ENCODE assay signal across 25 cellular contexts in genomic region chr5:151071021-151071420, GRCh38. TPM values are rescaled to one million over a fixed set of nuclear protein-coding genes. Genes with fewer than 3 reads are reported as not detected.
DNase-seq lines count a peak whose midpoint lies in the region; ATAC-seq and TF ChIP-seq lines count a peak whose summit lies in the region.
"Had no signal": no experiment of that assay in that cellular context is flagged by ENCODE, and none has a peak within 500 bp of the region (broad histone marks: within the 10 kb centered on the region; RNA-seq: fewer than 3 reads in every experiment).

No MANE protein-coding gene starts in this region.

- peaks cover 24% of the 10 kb centered on the region for H4K20me1 ChIP-seq in SK-N-SH (ENCODE audit: insufficient read depth)

- peaks cover 0 to 84% (median 12%) of the 10 kb centered on the region in 3 donors for H3K36me3 Mint-ChIP-seq in CD8-positive, alpha-beta memory T cell
- peaks cover 100% of the 10 kb centered on the region for H3K36me3 Mint-ChIP-seq in activated T-helper 17 cell treated with anti-CD3 and anti-CD28 coated beads, Interleukin-2, amount 50 U/mL, for 72 hours (ENCODE audit: low read depth)

- in situ Hi-C loops in gastrocnemius medialis (cut with MboI; ENCODE audit: low sequenced_read_pairs in 4 of 4) = no loop called here

- H3K9ac ChIP-seq in SK-N-SH = no peak overlapping the region
- H3K9ac ChIP-seq: GM23248 had no signal

- H3K27me3 Mint-ChIP-seq in CD8-positive, alpha-beta memory T cell = no peaks in the 10 kb centered on the region
- no peaks in the 10 kb centered on the region for H3K27me3 Mint-ChIP-seq in activated T-helper 17 cell treated with anti-CD3 and anti-CD28 coated beads, Interleukin-2, amount 50 U/mL, for 72 hours
- H3K27me3 Mint-ChIP-seq: activated CD4-positive, alpha-beta T cell treated with anti-CD3 and anti-CD28 coated beads, Interleukin-2, amount 10 ng/mL, durations not matched to agents 7 days and 5 days; central memory CD8-positive, alpha-beta T cell had no signal

- TF ChIP-seq RAD21 in SK-N-SH (IDR thresholded peaks at IDR 0.05; ENCODE audit: low read length) = no peak

- H3K4me1 ChIP-seq in SK-N-SH (ENCODE audit: control insufficient read depth in 1 of 2, insufficient read depth in 2 of 2, low read depth in 1 of 2, low read length in 1 of 2) (peaks cover 21 to 37% of the 10 kb centered on the region in 2 experiments; a peak in 3 of 4 replicates), gastrocnemius medialis (peaks cover 71 to 74% of the 10 kb centered on the region in 2 donors)
- peaks cover 69% of the 10 kb centered on the region for H3K4me1 ChIP-seq in CD8-positive, alpha-beta memory T cell (ENCODE audit: insufficient read depth, low read length)

- H3K27ac ChIP-seq in SK-N-SH (ENCODE audit: low read depth in 2 of 2, low read length in 1 of 2) (peak overlapping the region in 1 of 2 experiments; percentile 31; a peak in 1 of 4 replicates), gastrocnemius medialis (peak overlapping the region; percentile 90 to 94 (median 92))
- H3K27ac ChIP-seq in CD8-positive, alpha-beta memory T cell (ENCODE audit: low read depth, low read length) = no peak overlapping the region
- H3K27ac ChIP-seq: 22Rv1, testis, WERI-Rb-1 had no signal

- ATAC-seq in SK-N-SH treated with all-trans-retinoic acid at 6 μM for 48 hours (no peak), gastrocnemius medialis (no peak), GM21528 (IDR thresholded peaks at IDR 0.05; ENCODE audit: low FRiP score, unreplicated experiment) (no peak)
- no peak for ATAC-seq in activated T-helper 17 cell treated with anti-CD3 and anti-CD28 coated beads, Interleukin-2, amount 50 U/mL, for 72 hours (replicated peaks)
- ATAC-seq: GM12878 had no signal

- POLR2A ChIA-PET in SK-N-SH (lab: Yijun Ruan, JAX) = interaction anchor here (0.6 to 1.2 kb wide), 2 partner anchors 9 kb away, joined by 3 to 4 read pairs; partner anchors contain the start of gene TNIP1
- POLR2A ChIA-PET in CD8-positive, alpha-beta memory T cell (lab: Charles Lee) = no interaction called here

- H3K9me3 Mint-ChIP-seq in CD8-positive, alpha-beta memory T cell = no peaks in the 10 kb centered on the region
- H3K9me3 Mint-ChIP-seq in activated T-helper 17 cell treated with anti-CD3 and anti-CD28 coated beads, Interleukin-2, amount 50 U/mL, for 72 hours = no peaks in the 10 kb centered on the region
- H3K9me3 Mint-ChIP-seq: activated CD4-positive, alpha-beta T cell treated with anti-CD3 and anti-CD28 coated beads, Interleukin-2, amount 10 ng/mL, durations not matched to agents 7 days and 5 days; central memory CD8-positive, alpha-beta T cell; nephron had no signal

- H2AFZ ChIP-seq in SK-N-SH (ENCODE audit: low read depth) = no peak overlapping the region
- H2AFZ ChIP-seq: GM23248 had no signal

- TF ChIP-seq CTCF in SK-N-SH (IDR thresholded peaks at IDR 0.05) (no peak), gastrocnemius medialis (IDR thresholded peaks at IDR 0.05 in 4 of 5, conservative IDR thresholded peaks at IDR 0.05 in 1 of 5) (no peak)

- peak overlapping the region in 5 of 8 donors; percentile 19 to 86 (median 63) for H3K27ac Mint-ChIP-seq in CD8-positive, alpha-beta memory T cell
- H3K27ac Mint-ChIP-seq in activated T-helper 17 cell treated with anti-CD3 and anti-CD28 coated beads, Interleukin-2, amount 50 U/mL, for 72 hours = peak overlapping the region; percentile 65

- CTCF ChIA-PET in SK-N-SH (lab: Yijun Ruan, JAX) = interaction anchor here (1.0 to 2.9 kb wide), 6 partner anchors 19 to 69 kb away, joined by 3 to 20 read pairs (median 6); no protein-coding TSS in a partner anchor
- CTCF ChIA-PET in CD8-positive, alpha-beta memory T cell (lab: Charles Lee) = interaction anchor here (1.5 to 3.7 kb wide), 3 partner anchors 19 to 167 kb away, joined by 4 to 16 read pairs (median 4); no protein-coding TSS in a partner anchor

- peaks cover 75 to 96% (median 84%) of the 10 kb centered on the region in 3 donors for H3K4me1 Mint-ChIP-seq in CD8-positive, alpha-beta memory T cell
- H3K4me1 Mint-ChIP-seq in activated T-helper 17 cell treated with anti-CD3 and anti-CD28 coated beads, Interleukin-2, amount 50 U/mL, for 72 hours = peaks cover 72% of the 10 kb centered on the region

- H3K9me2 ChIP-seq in SK-N-SH = no peaks in the 10 kb centered on the region

- intact Hi-C loops in gastrocnemius medialis (cut with DNase I; ENCODE audit: low total_unique reads) = no loop called here

- TF ChIP-seq EP300 in SK-N-SH (IDR thresholded peaks at IDR 0.05; ENCODE audit: borderline replicate concordance in 1 of 2, low read depth in 1 of 2, low read length in 1 of 2) = no peak

- H3K36me3 ChIP-seq in SK-N-SH (replicated peaks in 1 of 2; ENCODE audit: control insufficient read depth in 1 of 2, insufficient read depth in 2 of 2, low read length in 1 of 2) = peaks cover 3 to 4% of the 10 kb centered on the region in 2 experiments
- peaks cover 27% of the 10 kb centered on the region for H3K36me3 ChIP-seq in CD8-positive, alpha-beta memory T cell (ENCODE audit: insufficient read depth, low read length)
- no peaks in the 10 kb centered on the region for H3K36me3 ChIP-seq in gastrocnemius medialis
- H3K36me3 ChIP-seq: WERI-Rb-1 had no signal

- peak overlapping the region; percentile 18; the same call in 1 of the 2 replicates for H3K4me2 ChIP-seq in SK-N-SH

- H3F3A ChIP-seq in SK-N-SH (replicated peaks; ENCODE audit: insufficient read depth) = peaks cover 19% of the 10 kb centered on the region

- no peak for TF ChIP-seq POLR2A in gastrocnemius medialis (IDR thresholded peaks at IDR 0.05)

- no peak for DNase-seq in SK-N-SH
- DNase-seq in CD8-positive, alpha-beta memory T cell = no peak
- no peak for DNase-seq in gastrocnemius medialis
- DNase-seq in RPMI8226 = no peak
- no peak for DNase-seq in putamen (ENCODE audit: low spot score)
- DNase-seq: activated CD4-positive, alpha-beta T cell treated with anti-CD3 and anti-CD28 coated beads, Interleukin-2, amount 10 ng/mL, durations not matched to agents 7 days and 5 days; activated effector memory CD4-positive, alpha-beta T cell treated with Interleukin-2 at 50 U/mL for 16 hours; dermis blood vessel endothelial cell; glutamatergic neuron; NCI-H1694; NCI-H446 treated with DMSO at 0.1 percent for 48 hours; OCI-M1; stimulated activated CD4-positive, alpha-beta T cell treated with anti-CD3 and anti-CD28 coated beads, Interleukin-2, amount 100 ng/mL, for 48 hours; SW 1271; T1000; testis; WERI-Rb-1 had no signal

- peaks cover 92% of the 10 kb centered on the region for H3K79me2 ChIP-seq in SK-N-SH (ENCODE audit: insufficient read depth)

- H3K9me3 ChIP-seq in SK-N-SH = no peaks in the 10 kb centered on the region
- H3K9me3 ChIP-seq in CD8-positive, alpha-beta memory T cell (ENCODE audit: low read length) = no peaks in the 10 kb centered on the region
- no peaks in the 10 kb centered on the region for H3K9me3 ChIP-seq in gastrocnemius medialis
- H3K9me3 ChIP-seq: testis had no signal

- peak overlapping the region in 1 of 7 donors; percentile 61 for H3K4me3 Mint-ChIP-seq in CD8-positive, alpha-beta memory T cell
- peak overlapping the region; percentile 88 for H3K4me3 Mint-ChIP-seq in activated T-helper 17 cell treated with anti-CD3 and anti-CD28 coated beads, Interleukin-2, amount 50 U/mL, for 72 hours
- H3K4me3 Mint-ChIP-seq: activated CD4-positive, alpha-beta T cell treated with anti-CD3 and anti-CD28 coated beads, Interleukin-2, amount 10 ng/mL, durations not matched to agents 7 days and 5 days; nephron had no signal

- H3K4me3 ChIP-seq in SK-N-SH (ENCODE audit: low read depth in 2 of 2, low read length in 1 of 2) (no peak overlapping the region), gastrocnemius medialis (no peak overlapping the region)
- H3K4me3 ChIP-seq in CD8-positive, alpha-beta memory T cell (ENCODE audit: low read length) = no peak overlapping the region
- H3K4me3 ChIP-seq: GM12878, GM23248, testis had no signal

- H3K27me3 ChIP-seq in SK-N-SH (ENCODE audit: insufficient read depth) (no peaks in the 10 kb centered on the region), gastrocnemius medialis (no peaks in the 10 kb centered on the region)
- no peaks in the 10 kb centered on the region for H3K27me3 ChIP-seq in CD8-positive, alpha-beta memory T cell (ENCODE audit: insufficient read depth, low read length, poor library complexity, severe bottlenecking)
- H3K27me3 ChIP-seq: testis had no signal

- 96% methylated on average over 4 of the region's 4 CpGs for WGBS in SK-N-SH (ENCODE audit: low lambda C conversion rate)

TF ChIP-seq in SK-N-SH, 30 proteins besides CTCF, POLR2A, EP300 and RAD21 (continues in another document):
- TF ChIP-seq GATA2 (CRISPR knock-in tag; IDR thresholded peaks at IDR 0.05) (no peak), CHD2 (IDR thresholded peaks at IDR 0.05; ENCODE audit: low read length, partially characterized antibody) (no peak), RFX5 (IDR thresholded peaks at IDR 0.05; ENCODE audit: low read length) (no peak)

TF ChIP-seq in SK-N-SH treated with all-trans-retinoic acid at 6 μM for 48 hours, 23 proteins besides CTCF, POLR2A, EP300 and RAD21 (continues in another document):
- no peak for TF ChIP-seq OSR1 (CRISPR knock-in tag; IDR thresholded peaks at IDR 0.05)
- no peak for TF ChIP-seq RARB (CRISPR knock-in tag; IDR thresholded peaks at IDR 0.05)
- TF ChIP-seq ZFP3 (CRISPR knock-in tag; IDR thresholded peaks at IDR 0.05) = no peak

RNA-seq across cellular contexts. Expression of gene TNIP1, which starts 9.8 kb away (rescaled TPM):
- polyA plus RNA-seq in SK-N-SH (2012; rRNA removed) = 39.4 and 46.2 TPM in 2 replicates
- 33.3 and 41.5 TPM in 2 replicates for polyA plus RNA-seq in SK-N-SH (2012; cell fraction: cytosol; rRNA removed)
- 36.6 and 41.8 TPM in 2 replicates for polyA plus RNA-seq in SK-N-SH (2012; cell fraction: nucleus; rRNA removed)
- total RNA-seq in CD8-positive, alpha-beta memory T cell = 100 to 1,000 TPM; 212 to 213 TPM
- 62.4 TPM for polyA plus RNA-seq in CD8-positive, alpha-beta memory T cell
- 100 to 1,000 TPM; 316 to 609 TPM for total RNA-seq in activated T-helper 17 cell treated with anti-CD3 and anti-CD28 coated beads, Interleukin-2, amount 50 U/mL, for 72 hours
- total RNA-seq in gastrocnemius medialis = 100 to 1,000 TPM; 112 to 228 (median 188) TPM

RNA-seq across cellular contexts. Expression of gene GPX3, which starts 50.6 kb away (rescaled TPM):
- polyA plus RNA-seq in SK-N-SH (2012; rRNA removed) = 3.2 and 3.8 TPM in 2 replicates
- 2.9 and 3.5 TPM in 2 replicates for polyA plus RNA-seq in SK-N-SH (2012; cell fraction: cytosol; rRNA removed)
- 0.77 and 1.1 TPM in 2 replicates for polyA plus RNA-seq in SK-N-SH (2012; cell fraction: nucleus; rRNA removed)
- total RNA-seq in CD8-positive, alpha-beta memory T cell = not detected
- polyA plus RNA-seq in CD8-positive, alpha-beta memory T cell = 0.63 TPM
- not detected for total RNA-seq in activated T-helper 17 cell treated with anti-CD3 and anti-CD28 coated beads, Interleukin-2, amount 50 U/mL, for 72 hours
- 1,000 to 10,000 TPM in 1 of 4 donors, 100 to 1,000 TPM in 3; 504 to 1,227 (median 655) TPM for total RNA-seq in gastrocnemius medialis
- total RNA-seq: activated CD4-positive, alpha-beta T cell treated with anti-CD3 and anti-CD28 coated beads, Interleukin-2, amount 10 ng/mL, durations not matched to agents 7 days and 5 days had no signal

Comparison
In these comparisons a context has a peak if more than half of its experiments do, and no peak if none do; other contexts are left out.
1. RNA of gene GPX3, which starts 50.6 kb away (total RNA-seq): 504 to 1,227 TPM in gastrocnemius medialis; not detected in activated T-helper 17 cell treated with anti-CD3 and anti-CD28 coated beads, Interleukin-2, amount 50 U/mL, for 72 hours and not detected in CD8-positive, alpha-beta memory T cell; every median in the first group is over 100 times any median in the second.